In the genomic region with DNA sequence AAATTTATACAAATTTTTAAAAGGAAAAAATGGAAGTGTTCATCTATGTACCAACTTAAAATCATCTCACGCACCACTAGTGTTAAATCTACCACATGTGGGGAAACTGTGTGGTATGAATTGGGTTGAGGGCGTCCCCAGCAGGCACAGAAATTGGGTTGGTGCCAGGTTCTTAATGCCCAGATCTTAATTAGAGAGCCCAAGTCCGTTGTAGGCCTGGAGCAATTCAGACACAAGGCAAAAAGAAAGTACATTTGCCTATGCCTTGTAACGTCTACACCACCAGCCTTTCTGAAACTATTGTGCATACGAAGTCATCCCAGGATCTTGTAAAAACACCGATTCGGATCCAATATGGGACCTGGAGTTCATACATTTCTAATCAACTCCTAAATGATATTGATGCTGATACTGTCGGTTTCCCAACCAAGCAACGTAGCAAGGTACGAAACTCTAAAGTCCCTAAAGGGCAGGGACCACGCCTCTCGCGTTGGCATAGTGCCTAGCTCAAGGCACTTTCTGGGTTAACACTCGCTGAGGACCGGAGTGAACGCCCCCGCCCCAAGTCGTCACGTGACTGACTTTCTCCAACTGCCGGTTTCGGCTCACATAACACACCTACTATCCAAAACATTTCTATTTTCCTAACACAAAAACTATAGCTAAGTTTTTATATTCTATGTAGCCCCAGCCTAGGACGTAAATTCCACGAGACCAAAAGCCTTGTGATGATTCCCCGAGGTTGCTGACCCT, we compare ENCODE assay signal across 8 cellular contexts. TPM values are rescaled to one million over a fixed set of nuclear protein-coding genes. Genes with fewer than 3 reads are reported as not detected.
A peak's percentile ranks its signal among the peaks of the same experiment; 100 is the strongest.
DNase-seq lines count a peak whose midpoint lies in the region; ATAC-seq and TF ChIP-seq lines count a peak whose summit lies in the region.

No MANE protein-coding gene starts in this region.

- H3K36me3 ChIP-seq in brain microvascular endothelial cell (replicated peaks) (peaks cover 3% of the 10 kb centered on the region), iPS-20b (ENCODE audit: insufficient read depth, low read depth, low read length) (peaks cover 13% of the 10 kb centered on the region), spleen (peaks cover 0 to 18% (median 4%) of the 10 kb centered on the region in 6 donors)

- in situ Hi-C loops in brain microvascular endothelial cell (cut with HindIII; ENCODE audit: low pct_ligation_motif_present, low sequenced_read_pairs), result no loop called here

- no peak for DNase-seq in GM12864 (ENCODE audit: low read depth)
- peak; percentile 38 for DNase-seq in NCI-H146 treated with DMSO at 0.1 percent for 48 hours (lab: John Stamatoyannopoulos, UW; ENCODE audit: unreplicated experiment)
- DNase-seq in UCSD-AML1 (lab: John Stamatoyannopoulos, UW; ENCODE audit: unreplicated experiment), result peak; percentile 70
- peak; percentile 70 for DNase-seq in brain microvascular endothelial cell
- peak; percentile 90 for DNase-seq in spleen

- peak overlapping the region; percentile 93 for H3K9ac ChIP-seq in iPS-20b (ENCODE audit: low read depth, low read length)

- intact Hi-C loops in spleen (cut with DNase I; ENCODE audit: low total_unique reads), result no loop called here

- WGBS in spleen, 5 donors, result 3 to 4% (median 4%) methylated on average over 24 of the region's 24 CpGs

- TF ChIP-seq CTCF in GM12864 (IDR thresholded peaks at IDR 0.05; ENCODE audit: low read depth, low read length, missing control alignments) (no peak), brain microvascular endothelial cell (IDR thresholded peaks at IDR 0.05; ENCODE audit: low read depth, low read length, missing control alignments) (no peak), spleen (IDR thresholded peaks at IDR 0.05 in 8 of 11, conservative IDR thresholded peaks at IDR 0.05 in 3 of 11) (no peak)

- ATAC-seq in HG02759 (IDR thresholded peaks at IDR 0.05; ENCODE audit: unreplicated experiment), result peak; percentile 40
- ATAC-seq in HG02610 (IDR thresholded peaks at IDR 0.05; ENCODE audit: unreplicated experiment), result no peak

- no peak for TF ChIP-seq POLR2A in spleen (IDR thresholded peaks at IDR 0.05)

- no peaks in the 10 kb centered on the region for H3K27me3 ChIP-seq in brain microvascular endothelial cell (replicated peaks)
- 0 out of 2 replicates have a peak, but pooled peaks cover 1% of the 10 kb centered on the region for H3K27me3 ChIP-seq in iPS-20b (ENCODE audit: insufficient read depth, low read length)
- H3K27me3 ChIP-seq in spleen (replicated peaks in 1 of 7), result no peaks in the 10 kb centered on the region

- H3K4me3 ChIP-seq in GM12864 (ENCODE audit: low read depth, low read length), result peak overlapping the region; percentile 66
- peak overlapping the region; percentile 99 for H3K4me3 ChIP-seq in brain microvascular endothelial cell (ENCODE audit: low read depth, low read length)
- peak overlapping the region; percentile 95 for H3K4me3 ChIP-seq in iPS-20b (ENCODE audit: low read length)
- H3K4me3 ChIP-seq in spleen, result peak overlapping the region; percentile 87 to 100 (median 98)

- H3K4me1 ChIP-seq in iPS-20b (ENCODE audit: insufficient read depth, low read length) (0 out of 2 replicates have a peak, but pooled peaks cover 4% of the 10 kb centered on the region), spleen (peaks cover 38 to 81% (median 64%) of the 10 kb centered on the region in 6 donors)

- H3K27ac ChIP-seq in brain microvascular endothelial cell, result peak overlapping the region; percentile 98
- H3K27ac ChIP-seq in iPS-20b (ENCODE audit: low read length), result peak overlapping the region; percentile 77
- H3K27ac ChIP-seq in spleen, result peak overlapping the region; percentile 92 to 98 (median 96)

- H3K9me3 ChIP-seq in iPS-20b (ENCODE audit: insufficient read depth, low read depth, low read length) (no peaks in the 10 kb centered on the region), spleen (no peaks in the 10 kb centered on the region)

RNA-seq across cellular contexts. Expression of a gene that starts 0.9 kb away (rescaled TPM):
- 100 to 1,000 TPM; 113 to 172 (median 164) TPM for total RNA-seq in spleen
- 100 to 1,000 TPM in 1 of 3 donors, 10 to 100 TPM in 2; 75.1 to 107 (median 79.8) TPM for polyA plus RNA-seq in spleen

RNA-seq across cellular contexts. Expression of a gene that starts 48.7 kb away (rescaled TPM):
- not detected for total RNA-seq in spleen
- polyA plus RNA-seq in spleen, result not detected

RNA-seq across cellular contexts. Expression of a gene that starts 55.7 kb away (rescaled TPM):
- 10 to 100 TPM; 12.3 to 35.7 (median 19.4) TPM for total RNA-seq in spleen
- polyA plus RNA-seq in spleen, result 10 to 100 TPM in 1 of 3 donors, 1 to 10 TPM in 2; 9.5 to 10.7 (median 9.8) TPM
